In genomic region chr2:128317186-128317897, GRCh38 we compare ENCODE assay signal across 1 cellular context.
TF ChIP-seq lines count a peak whose summit lies in the region.

No MANE protein-coding gene starts in this region.

TF ChIP-seq in HepG2, 621 proteins besides CTCF, POLR2A, EP300 and RAD21 (continued from another document):
- TF ChIP-seq, protein P1, sequence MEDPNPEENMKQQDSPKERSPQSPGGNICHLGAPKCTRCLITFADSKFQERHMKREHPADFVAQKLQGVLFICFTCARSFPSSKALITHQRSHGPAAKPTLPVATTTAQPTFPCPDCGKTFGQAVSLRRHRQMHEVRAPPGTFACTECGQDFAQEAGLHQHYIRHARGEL (CRISPR knock-in tag; IDR thresholded peaks at IDR 0.05), result no peak
- TF ChIP-seq ZNF773 (CRISPR knock-in tag; IDR thresholded peaks at IDR 0.05; ENCODE audit: borderline replicate concordance) (no peak), ZBTB25 (CRISPR knock-in tag; IDR thresholded peaks at IDR 0.05) (0 out of 2 replicates have a peak, but pooled peaks have one; percentile 37), ZNF768 (CRISPR knock-in tag; IDR thresholded peaks at IDR 0.05) (no peak; the same call in 1 of the 2 replicates), KLF9 (CRISPR knock-in tag; IDR thresholded peaks at IDR 0.05; ENCODE audit: low read depth) (no peak), ZNF354B (CRISPR knock-in tag; IDR thresholded peaks at IDR 0.05) (no peak), MIXL1 (CRISPR knock-in tag; IDR thresholded peaks at IDR 0.05) (no peak), MEF2D (CRISPR knock-in tag; IDR thresholded peaks at IDR 0.05) (0 out of 2 replicates have a peak, but pooled peaks have one; percentile 1), TCF7L2 (IDR thresholded peaks at IDR 0.05; ENCODE audit: low read depth, low read length) (no peak), KLF16 (CRISPR knock-in tag; IDR thresholded peaks at IDR 0.05) (peak in 1 of 2 experiments; percentile 33; a peak in 1 of 4 replicates), KDM4B (CRISPR knock-in tag; IDR thresholded peaks at IDR 0.05) (no peak; the same call in 1 of the 2 replicates), ZBTB4 (CRISPR knock-in tag; IDR thresholded peaks at IDR 0.05; ENCODE audit: borderline replicate concordance) (no peak), TBL1XR1 (IDR thresholded peaks at IDR 0.05; ENCODE audit: borderline replicate concordance, low read length, partially characterized antibody) (no peak), ZNF446 (CRISPR knock-in tag; IDR thresholded peaks at IDR 0.05) (no peak), ZNF672 (CRISPR knock-in tag; IDR thresholded peaks at IDR 0.05) (no peak), ZNF616 (CRISPR knock-in tag; IDR thresholded peaks at IDR 0.05; ENCODE audit: low read depth) (no peak; the same call in 1 of the 2 replicates), LRRFIP1 (CRISPR knock-in tag; conservative IDR thresholded peaks at IDR 0.05) (no peak), PPARG (CRISPR knock-in tag; conservative IDR thresholded peaks at IDR 0.05) (no peak), ZNF484 (CRISPR knock-in tag; IDR thresholded peaks at IDR 0.05; ENCODE audit: borderline replicate concordance, low read depth) (no peak), TRIM24 (CRISPR knock-in tag; IDR thresholded peaks at IDR 0.05) (no peak), ERF (CRISPR knock-in tag; IDR thresholded peaks at IDR 0.05) (peak; percentile 38; the same call in 1 of the 2 replicates)
- TF ChIP-seq, protein P2, sequence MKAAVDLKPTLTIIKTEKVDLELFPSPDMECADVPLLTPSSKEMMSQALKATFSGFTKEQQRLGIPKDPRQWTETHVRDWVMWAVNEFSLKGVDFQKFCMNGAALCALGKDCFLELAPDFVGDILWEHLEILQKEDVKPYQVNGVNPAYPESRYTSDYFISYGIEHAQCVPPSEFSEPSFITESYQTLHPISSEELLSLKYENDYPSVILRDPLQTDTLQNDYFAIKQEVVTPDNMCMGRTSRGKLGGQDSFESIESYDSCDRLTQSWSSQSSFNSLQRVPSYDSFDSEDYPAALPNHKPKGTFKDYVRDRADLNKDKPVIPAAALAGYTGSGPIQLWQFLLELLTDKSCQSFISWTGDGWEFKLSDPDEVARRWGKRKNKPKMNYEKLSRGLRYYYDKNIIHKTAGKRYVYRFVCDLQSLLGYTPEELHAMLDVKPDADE (CRISPR knock-in tag; IDR thresholded peaks at IDR 0.05), result no peak
- TF ChIP-seq, protein P3, sequence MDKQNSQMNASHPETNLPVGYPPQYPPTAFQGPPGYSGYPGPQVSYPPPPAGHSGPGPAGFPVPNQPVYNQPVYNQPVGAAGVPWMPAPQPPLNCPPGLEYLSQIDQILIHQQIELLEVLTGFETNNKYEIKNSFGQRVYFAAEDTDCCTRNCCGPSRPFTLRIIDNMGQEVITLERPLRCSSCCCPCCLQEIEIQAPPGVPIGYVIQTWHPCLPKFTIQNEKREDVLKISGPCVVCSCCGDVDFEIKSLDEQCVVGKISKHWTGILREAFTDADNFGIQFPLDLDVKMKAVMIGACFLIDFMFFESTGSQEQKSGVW (CRISPR knock-in tag; IDR thresholded peaks at IDR 0.05; ENCODE audit: borderline replicate concordance), result no peak
